In the genomic region with DNA sequence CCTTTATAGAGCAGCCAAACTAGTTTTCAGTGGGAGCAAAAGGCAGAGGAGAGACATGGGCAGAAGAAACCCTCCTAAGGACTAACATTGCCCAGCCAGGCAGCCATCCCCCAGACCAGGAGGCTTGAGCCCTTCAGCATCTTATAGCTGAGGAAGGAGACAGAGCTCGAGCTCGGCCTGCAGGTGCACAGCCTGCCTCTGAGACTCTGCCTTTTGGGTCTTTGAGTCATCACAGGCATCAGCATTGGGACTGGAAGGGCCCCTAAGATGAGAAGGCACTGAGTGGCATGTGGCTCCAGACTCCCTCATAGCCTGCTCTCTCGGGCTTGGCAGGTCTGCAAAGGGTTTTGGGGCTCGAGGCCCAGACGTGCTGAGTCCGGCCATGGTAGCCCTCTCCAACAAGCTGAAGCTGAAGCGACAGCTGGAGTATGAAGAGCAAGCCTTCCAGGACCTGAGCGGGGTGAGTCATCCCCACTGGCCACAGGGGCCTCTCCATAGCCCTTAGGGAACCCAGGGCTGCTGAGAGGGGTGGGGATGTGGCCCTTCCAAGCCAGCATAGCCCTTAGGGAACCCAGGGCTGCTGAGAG, we compare ENCODE assay signal across 22 cellular contexts.
DNase-seq lines count a peak whose midpoint lies in the region; TF ChIP-seq lines count a peak whose summit lies in the region.
"Had no signal": no experiment of that assay in that cellular context is flagged by ENCODE, and none has a peak within 500 bp of the region (broad histone marks: within the 10 kb centered on the region; RNA-seq: fewer than 3 reads in every experiment).

No MANE protein-coding gene starts in this region.

- TF ChIP-seq CTCF in left ventricle myocardium inferior (IDR thresholded peaks at IDR 0.05; ENCODE audit: borderline replicate concordance) (no peak), right atrium auricular region (IDR thresholded peaks at IDR 0.05) (no peak), vagina (IDR thresholded peaks at IDR 0.05) (no peak)

- peaks cover 66% of the 10 kb centered on the region for H3K4me1 ChIP-seq in left ventricle myocardium inferior
- H3K4me1 ChIP-seq in right atrium auricular region, result peaks cover 0 to 40% of the 10 kb centered on the region in 2 donors
- H3K4me1 ChIP-seq in mesenchymal stem cell (ENCODE audit: control insufficient read depth, insufficient read depth, low read depth, low read length), result peaks cover 1% of the 10 kb centered on the region
- H3K4me1 ChIP-seq in vagina, result peaks cover 33% of the 10 kb centered on the region

- no peak overlapping the region for H3K4me3 ChIP-seq in left ventricle myocardium inferior
- H3K4me3 ChIP-seq in right atrium auricular region, result no peak overlapping the region
- H3K4me3 ChIP-seq in mesenchymal stem cell (ENCODE audit: insufficient read depth in 1 of 2, low read depth in 1 of 2, low read length in 2 of 2), result no peak overlapping the region
- H3K4me3 ChIP-seq in vagina, result no peak overlapping the region
- H3K4me3 ChIP-seq: coronary artery, hepatocyte, prostate gland had no signal

- intact Hi-C loops in left ventricle myocardium inferior (cut with micrococcal nuclease), result no loop called here
- intact Hi-C loops in vagina (cut with DNase I), result no loop called here

- no peak overlapping the region for H3K4me2 ChIP-seq in mesenchymal stem cell (ENCODE audit: low read length, poor library complexity, severe bottlenecking)
- H3K4me2 ChIP-seq: hepatocyte had no signal

- no peak overlapping the region for H4K91ac ChIP-seq in mesenchymal stem cell (ENCODE audit: low read length)

- H4K8ac ChIP-seq in mesenchymal stem cell (ENCODE audit: low read length), result no peak overlapping the region

- H2BK5ac ChIP-seq in mesenchymal stem cell (ENCODE audit: low read depth, low read length, poor library complexity, severe bottlenecking), result no peak overlapping the region

- H2BK15ac ChIP-seq in mesenchymal stem cell (ENCODE audit: low read depth, poor library complexity, severe bottlenecking), result no peak overlapping the region

- WGBS in mesenchymal stem cell, result 90% methylated on average over 7 of the region's 8 CpGs

- H3K9ac ChIP-seq in mesenchymal stem cell (ENCODE audit: low read length), result no peak overlapping the region

- H3K36me3 ChIP-seq in left ventricle myocardium inferior (peaks cover 100% of the 10 kb centered on the region), right atrium auricular region (peaks cover 100% of the 10 kb centered on the region), mesenchymal stem cell (ENCODE audit: control insufficient read depth in 1 of 2, insufficient read depth in 2 of 2, low read depth in 1 of 2, low read length in 2 of 2) (peaks cover 81 to 82% of the 10 kb centered on the region in 2 experiments), vagina (peaks cover 0 to 57% of the 10 kb centered on the region in 2 donors)
- H3K36me3 ChIP-seq: WERI-Rb-1 had no signal

- no peak overlapping the region for H2AK5ac ChIP-seq in mesenchymal stem cell (ENCODE audit: low read length, severe bottlenecking)

- no peaks in the 10 kb centered on the region for H3K79me1 ChIP-seq in mesenchymal stem cell (replicated peaks; ENCODE audit: low read length, poor library complexity, severe bottlenecking)

- no peak for TF ChIP-seq POLR2A in vagina (IDR thresholded peaks at IDR 0.05)

- H3K9me3 ChIP-seq in left ventricle myocardium inferior (replicated peaks) (no peaks in the 10 kb centered on the region), right atrium auricular region (no peaks in the 10 kb centered on the region), mesenchymal stem cell (ENCODE audit: control insufficient read depth, low read length) (no peaks in the 10 kb centered on the region), vagina (no peaks in the 10 kb centered on the region)
- H3K9me3 ChIP-seq: prostate gland had no signal

- peak overlapping the region; percentile 30 for H3K27ac ChIP-seq in left ventricle myocardium inferior (replicated peaks)
- no peak overlapping the region for H3K27ac ChIP-seq in right atrium auricular region
- peak overlapping the region; percentile 22 for H3K27ac ChIP-seq in angular gyrus (ENCODE audit: low read depth, low read length)
- H3K27ac ChIP-seq in mesenchymal stem cell (ENCODE audit: low read length, poor library complexity, severe bottlenecking), result no peak overlapping the region
- no peak overlapping the region for H3K27ac ChIP-seq in vagina
- H3K27ac ChIP-seq: brain microvascular endothelial cell, hepatocyte, prostate gland, WERI-Rb-1 had no signal

- no peak overlapping the region for H2BK12ac ChIP-seq in mesenchymal stem cell (ENCODE audit: low read length in 2 of 2)

- no peak overlapping the region for H3K4ac ChIP-seq in mesenchymal stem cell (ENCODE audit: low read depth in 1 of 2, low read length in 2 of 2)

- no peaks in the 10 kb centered on the region for H3K27me3 ChIP-seq in left ventricle myocardium inferior (ENCODE audit: low read depth)
- H3K27me3 ChIP-seq in right atrium auricular region, result no peaks in the 10 kb centered on the region
- H3K27me3 ChIP-seq in mesenchymal stem cell (ENCODE audit: control insufficient read depth in 1 of 2, insufficient read depth in 1 of 2, low read length in 2 of 2), result no peaks in the 10 kb centered on the region
- H3K27me3 ChIP-seq in vagina, result no peaks in the 10 kb centered on the region
- H3K27me3 ChIP-seq: brain microvascular endothelial cell, hepatocyte had no signal

- DNase-seq in left ventricle myocardium inferior (no peak), right atrium auricular region (ENCODE audit: low spot score) (no peak), mesenchymal stem cell (peak; percentile 32), vagina (ENCODE audit: extremely low spot score in 2 of 2) (peak; percentile 67 to 95), NCI-H146 treated with DMSO at 0.1 percent for 48 hours (lab: John Stamatoyannopoulos, UW; ENCODE audit: unreplicated experiment) (no peak), NCI-H2029 treated with DMSO at 0.1 percent for 48 hours (lab: John Stamatoyannopoulos, UW) (no peak)
- DNase-seq in activated CD4-positive, alpha-beta T cell treated with anti-CD3 and anti-CD28 coated beads, Interleukin-2, amount 50 U/mL, for 4 hours, result no peak
- DNase-seq: activated CD4-positive, alpha-beta memory T cell treated with anti-CD3 and anti-CD28 coated beads for 36 hours; activated T-cell treated with anti-CD3 and anti-CD28 coated beads, Interleukin-2, amount 50 U/mL, for 72 hours; brain microvascular endothelial cell; CD4-positive, CD25-positive, alpha-beta regulatory T cell; KG1; mesendoderm; NCI-H1436 treated with DMSO at 0.1 percent for 48 hours; small intestine; stimulated activated CD4-positive, alpha-beta T cell treated with anti-CD3 and anti-CD28 coated beads, Interleukin-4, amount 100 ng/mL, for 1 hour; T-helper 2 cell; WERI-Rb-1 had no signal

- no peak overlapping the region for H2BK120ac ChIP-seq in mesenchymal stem cell (ENCODE audit: low read depth, low read length)

- H3K18ac ChIP-seq in mesenchymal stem cell (ENCODE audit: low read depth in 1 of 2, low read length in 2 of 2), result no peak overlapping the region

- no peak overlapping the region for H3K23ac ChIP-seq in mesenchymal stem cell (ENCODE audit: low read length in 2 of 2)

- H3K14ac ChIP-seq in mesenchymal stem cell (ENCODE audit: low read length in 2 of 2), result no peak overlapping the region

- no peak overlapping the region for H2AFZ ChIP-seq in mesenchymal stem cell (ENCODE audit: low read depth, low read length)
- H2AFZ ChIP-seq: hepatocyte had no signal

Comparison
In these comparisons a context has a peak if more than half of its experiments do, and no peak if none do; other contexts are left out.
1. H3K27ac ChIP-seq: peak in left ventricle myocardium inferior (single experiment) and angular gyrus (single experiment); none in right atrium auricular region (0 of 2), mesenchymal stem cell (single experiment) and vagina (single experiment).
2. DNase-seq: peak in mesenchymal stem cell (single experiment) and vagina (2 of 2); none in left ventricle myocardium inferior (single experiment), right atrium auricular region (single experiment), NCI-H146 treated with DMSO at 0.1 percent for 48 hours (single experiment), activated CD4-positive, alpha-beta T cell treated with anti-CD3 and anti-CD28 coated beads, Interleukin-2, amount 50 U/mL, for 4 hours (0 of 2) and NCI-H2029 treated with DMSO at 0.1 percent for 48 hours (single experiment).